Comparison of ENCODE assay signal across 1 cellular context in the genomic region with DNA sequence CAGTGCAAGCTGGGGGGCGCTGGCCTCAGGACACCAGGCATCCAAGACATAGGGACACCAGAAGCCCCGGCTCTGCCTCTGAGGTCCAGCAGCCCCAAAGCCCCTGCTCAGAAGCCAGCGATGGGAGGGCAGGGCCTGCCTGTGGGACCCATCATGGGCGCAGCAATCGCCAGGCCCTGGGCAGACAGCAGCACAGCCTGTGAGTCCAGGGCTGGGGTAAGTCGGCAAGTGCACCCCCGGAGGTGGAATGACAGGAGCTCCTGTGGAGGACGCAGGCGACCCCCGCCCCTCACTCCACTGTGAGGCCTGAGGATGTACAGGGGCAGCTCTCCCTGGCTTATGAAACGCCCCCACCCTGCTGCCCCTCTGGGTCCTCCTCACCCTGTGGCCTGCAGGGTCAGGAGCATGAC.
TF ChIP-seq lines count a peak whose summit lies in the region.

No MANE protein-coding gene starts in this region.

TF ChIP-seq in GM23338, 12 proteins besides CTCF, POLR2A, EP300 and RAD21 (continued from another document):
- TF ChIP-seq, protein P1, sequence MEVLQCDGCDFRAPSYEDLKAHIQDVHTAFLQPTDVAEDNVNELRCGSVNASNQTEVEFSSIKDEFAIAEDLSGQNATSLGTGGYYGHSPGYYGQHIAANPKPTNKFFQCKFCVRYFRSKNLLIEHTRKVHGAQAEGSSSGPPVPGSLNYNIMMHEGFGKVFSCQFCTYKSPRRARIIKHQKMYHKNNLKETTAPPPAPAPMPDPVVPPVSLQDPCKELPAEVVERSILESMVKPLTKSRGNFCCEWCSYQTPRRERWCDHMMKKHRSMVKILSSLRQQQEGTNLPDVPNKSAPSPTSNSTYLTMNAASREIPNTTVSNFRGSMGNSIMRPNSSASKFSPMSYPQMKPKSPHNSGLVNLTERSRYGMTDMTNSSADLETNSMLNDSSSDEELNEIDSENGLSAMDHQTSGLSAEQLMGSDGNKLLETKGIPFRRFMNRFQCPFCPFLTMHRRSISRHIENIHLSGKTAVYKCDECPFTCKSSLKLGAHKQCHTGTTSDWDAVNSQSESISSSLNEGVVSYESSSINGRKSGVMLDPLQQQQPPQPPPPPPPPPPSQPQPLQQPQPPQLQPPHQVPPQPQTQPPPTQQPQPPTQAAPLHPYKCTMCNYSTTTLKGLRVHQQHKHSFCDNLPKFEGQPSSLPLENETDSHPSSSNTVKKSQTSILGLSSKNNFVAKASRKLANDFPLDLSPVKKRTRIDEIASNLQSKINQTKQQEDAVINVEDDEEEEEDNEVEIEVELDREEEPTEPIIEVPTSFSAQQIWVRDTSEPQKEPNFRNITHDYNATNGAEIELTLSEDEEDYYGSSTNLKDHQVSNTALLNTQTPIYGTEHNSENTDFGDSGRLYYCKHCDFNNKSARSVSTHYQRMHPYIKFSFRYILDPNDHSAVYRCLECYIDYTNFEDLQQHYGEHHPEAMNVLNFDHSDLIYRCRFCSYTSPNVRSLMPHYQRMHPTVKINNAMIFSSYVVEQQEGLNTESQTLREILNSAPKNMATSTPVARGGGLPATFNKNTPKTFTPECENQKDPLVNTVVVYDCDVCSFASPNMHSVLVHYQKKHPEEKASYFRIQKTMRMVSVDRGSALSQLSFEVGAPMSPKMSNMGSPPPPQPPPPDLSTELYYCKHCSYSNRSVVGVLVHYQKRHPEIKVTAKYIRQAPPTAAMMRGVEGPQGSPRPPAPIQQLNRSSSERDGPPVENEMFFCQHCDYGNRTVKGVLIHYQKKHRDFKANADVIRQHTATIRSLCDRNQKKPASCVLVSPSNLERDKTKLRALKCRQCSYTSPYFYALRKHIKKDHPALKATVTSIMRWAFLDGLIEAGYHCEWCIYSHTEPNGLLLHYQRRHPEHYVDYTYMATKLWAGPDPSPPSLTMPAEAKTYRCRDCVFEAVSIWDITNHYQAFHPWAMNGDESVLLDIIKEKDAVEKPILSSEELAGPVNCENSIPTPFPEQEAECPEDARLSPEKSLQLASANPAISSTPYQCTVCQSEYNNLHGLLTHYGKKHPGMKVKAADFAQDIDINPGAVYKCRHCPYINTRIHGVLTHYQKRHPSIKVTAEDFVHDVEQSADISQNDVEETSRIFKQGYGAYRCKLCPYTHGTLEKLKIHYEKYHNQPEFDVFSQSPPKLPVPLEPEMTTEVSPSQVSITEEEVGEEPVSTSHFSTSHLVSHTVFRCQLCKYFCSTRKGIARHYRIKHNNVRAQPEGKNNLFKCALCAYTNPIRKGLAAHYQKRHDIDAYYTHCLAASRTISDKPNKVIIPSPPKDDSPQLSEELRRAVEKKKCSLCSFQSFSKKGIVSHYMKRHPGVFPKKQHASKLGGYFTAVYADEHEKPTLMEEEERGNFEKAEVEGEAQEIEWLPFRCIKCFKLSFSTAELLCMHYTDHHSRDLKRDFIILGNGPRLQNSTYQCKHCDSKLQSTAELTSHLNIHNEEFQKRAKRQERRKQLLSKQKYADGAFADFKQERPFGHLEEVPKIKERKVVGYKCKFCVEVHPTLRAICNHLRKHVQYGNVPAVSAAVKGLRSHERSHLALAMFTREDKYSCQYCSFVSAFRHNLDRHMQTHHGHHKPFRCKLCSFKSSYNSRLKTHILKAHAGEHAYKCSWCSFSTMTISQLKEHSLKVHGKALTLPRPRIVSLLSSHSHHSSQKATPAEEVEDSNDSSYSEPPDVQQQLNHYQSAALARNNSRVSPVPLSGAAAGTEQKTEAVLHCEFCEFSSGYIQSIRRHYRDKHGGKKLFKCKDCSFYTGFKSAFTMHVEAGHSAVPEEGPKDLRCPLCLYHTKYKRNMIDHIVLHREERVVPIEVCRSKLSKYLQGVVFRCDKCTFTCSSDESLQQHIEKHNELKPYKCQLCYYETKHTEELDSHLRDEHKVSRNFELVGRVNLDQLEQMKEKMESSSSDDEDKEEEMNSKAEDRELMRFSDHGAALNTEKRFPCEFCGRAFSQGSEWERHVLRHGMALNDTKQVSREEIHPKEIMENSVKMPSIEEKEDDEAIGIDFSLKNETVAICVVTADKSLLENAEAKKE (CRISPR knock-in tag; IDR thresholded peaks at IDR 0.05) = no peak
- TF ChIP-seq, protein P2, sequence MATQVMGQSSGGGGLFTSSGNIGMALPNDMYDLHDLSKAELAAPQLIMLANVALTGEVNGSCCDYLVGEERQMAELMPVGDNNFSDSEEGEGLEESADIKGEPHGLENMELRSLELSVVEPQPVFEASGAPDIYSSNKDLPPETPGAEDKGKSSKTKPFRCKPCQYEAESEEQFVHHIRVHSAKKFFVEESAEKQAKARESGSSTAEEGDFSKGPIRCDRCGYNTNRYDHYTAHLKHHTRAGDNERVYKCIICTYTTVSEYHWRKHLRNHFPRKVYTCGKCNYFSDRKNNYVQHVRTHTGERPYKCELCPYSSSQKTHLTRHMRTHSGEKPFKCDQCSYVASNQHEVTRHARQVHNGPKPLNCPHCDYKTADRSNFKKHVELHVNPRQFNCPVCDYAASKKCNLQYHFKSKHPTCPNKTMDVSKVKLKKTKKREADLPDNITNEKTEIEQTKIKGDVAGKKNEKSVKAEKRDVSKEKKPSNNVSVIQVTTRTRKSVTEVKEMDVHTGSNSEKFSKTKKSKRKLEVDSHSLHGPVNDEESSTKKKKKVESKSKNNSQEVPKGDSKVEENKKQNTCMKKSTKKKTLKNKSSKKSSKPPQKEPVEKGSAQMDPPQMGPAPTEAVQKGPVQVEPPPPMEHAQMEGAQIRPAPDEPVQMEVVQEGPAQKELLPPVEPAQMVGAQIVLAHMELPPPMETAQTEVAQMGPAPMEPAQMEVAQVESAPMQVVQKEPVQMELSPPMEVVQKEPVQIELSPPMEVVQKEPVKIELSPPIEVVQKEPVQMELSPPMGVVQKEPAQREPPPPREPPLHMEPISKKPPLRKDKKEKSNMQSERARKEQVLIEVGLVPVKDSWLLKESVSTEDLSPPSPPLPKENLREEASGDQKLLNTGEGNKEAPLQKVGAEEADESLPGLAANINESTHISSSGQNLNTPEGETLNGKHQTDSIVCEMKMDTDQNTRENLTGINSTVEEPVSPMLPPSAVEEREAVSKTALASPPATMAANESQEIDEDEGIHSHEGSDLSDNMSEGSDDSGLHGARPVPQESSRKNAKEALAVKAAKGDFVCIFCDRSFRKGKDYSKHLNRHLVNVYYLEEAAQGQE (IDR thresholded peaks at IDR 0.05; ENCODE audit: unreplicated experiment) = no peak
- TF ChIP-seq ZNF331 (CRISPR knock-in tag; IDR thresholded peaks at IDR 0.05; ENCODE audit: low read depth) = no peak
